In the genomic region with DNA sequence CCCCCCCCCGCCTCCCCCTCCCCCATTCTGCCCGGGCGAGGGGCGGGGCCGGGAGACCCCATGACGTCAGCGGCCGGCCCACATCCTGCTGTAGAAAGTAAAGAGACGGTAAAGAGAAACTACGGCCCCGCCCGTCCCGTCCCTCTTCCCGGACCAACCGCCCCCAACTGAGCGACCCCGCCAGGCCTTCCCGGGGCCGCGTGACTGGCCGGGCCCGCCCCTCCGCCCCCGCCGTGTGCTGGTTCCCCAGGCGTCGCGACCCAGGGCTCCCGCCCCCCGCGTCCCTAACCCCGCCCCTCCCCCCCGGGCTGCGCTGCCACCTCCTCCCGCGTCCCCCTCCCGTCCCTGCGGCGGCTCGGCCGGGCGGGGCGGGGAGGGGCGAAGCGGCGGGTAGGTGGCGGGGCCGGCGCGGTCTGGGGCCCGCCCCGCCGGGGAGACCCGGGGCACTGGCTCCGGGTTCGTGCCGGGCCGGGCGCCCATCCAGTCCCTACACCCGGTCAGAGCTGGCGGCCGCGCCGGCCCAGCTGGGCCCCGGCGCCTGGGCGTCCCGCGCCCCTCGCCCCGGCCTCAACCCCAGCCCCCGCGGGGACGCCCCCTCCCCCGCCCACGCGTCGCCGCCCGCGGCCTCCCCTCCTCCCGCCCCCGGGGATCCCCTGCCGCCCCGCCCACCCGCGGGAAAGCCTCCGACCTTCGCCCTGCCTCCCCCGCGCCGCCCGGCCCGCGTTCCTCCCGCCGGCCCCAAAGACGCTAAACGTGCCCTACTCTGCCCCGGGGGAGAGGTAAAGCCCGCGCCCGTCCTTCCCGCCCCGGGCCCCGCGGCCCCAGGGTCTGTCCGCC, we compare ENCODE assay signal across 1 cellular context.
TF ChIP-seq lines count a peak whose summit lies in the region.

No MANE protein-coding gene starts in this region.

TF ChIP-seq in HepG2, 621 proteins besides CTCF, POLR2A, EP300 and RAD21 (continued from another document and continues in another):
- peak; percentile 8; the same call in 1 of the 2 replicates for TF ChIP-seq ZNF503 (CRISPR knock-in tag; IDR thresholded peaks at IDR 0.05)
- no peak for TF ChIP-seq HCFC1 (IDR thresholded peaks at IDR 0.05; ENCODE audit: low read depth, low read length)
- TF ChIP-seq ZFP82 (CRISPR knock-in tag; IDR thresholded peaks at IDR 0.05; ENCODE audit: borderline replicate concordance), result no peak
- no peak for TF ChIP-seq SMAD1 (CRISPR knock-in tag; IDR thresholded peaks at IDR 0.05; ENCODE audit: borderline replicate concordance, low read depth)
- TF ChIP-seq ZNF614 (CRISPR knock-in tag; IDR thresholded peaks at IDR 0.05; ENCODE audit: borderline replicate concordance), result no peak
- no peak for TF ChIP-seq ZKSCAN8 (CRISPR knock-in tag; IDR thresholded peaks at IDR 0.05; ENCODE audit: borderline replicate concordance)
- no peak for TF ChIP-seq KLF6 (CRISPR knock-in tag; IDR thresholded peaks at IDR 0.05)
- TF ChIP-seq MAZ (IDR thresholded peaks at IDR 0.05; ENCODE audit: borderline replicate concordance, low read depth, low read length), result peak; percentile 78
- TF ChIP-seq MAZ (CRISPR knock-in tag; IDR thresholded peaks at IDR 0.05; ENCODE audit: low read depth), result peak; percentile 37; the same call in 1 of the 2 replicates
- no peak for TF ChIP-seq ZSCAN29 (CRISPR knock-in tag; conservative IDR thresholded peaks at IDR 0.05)
- no peak for TF ChIP-seq ZNF598 (CRISPR knock-in tag; IDR thresholded peaks at IDR 0.05; ENCODE audit: borderline replicate concordance)
- TF ChIP-seq NAIF1 (CRISPR knock-in tag; IDR thresholded peaks at IDR 0.05; ENCODE audit: borderline replicate concordance), result no peak
- no peak for TF ChIP-seq PRMT3 (CRISPR knock-in tag; IDR thresholded peaks at IDR 0.05; ENCODE audit: borderline replicate concordance, low read depth)
- TF ChIP-seq SMAD3 (CRISPR knock-in tag; IDR thresholded peaks at IDR 0.05), result no peak
- TF ChIP-seq HOMEZ (CRISPR knock-in tag; IDR thresholded peaks at IDR 0.05; ENCODE audit: low read depth), result no peak
- TF ChIP-seq, protein P1, sequence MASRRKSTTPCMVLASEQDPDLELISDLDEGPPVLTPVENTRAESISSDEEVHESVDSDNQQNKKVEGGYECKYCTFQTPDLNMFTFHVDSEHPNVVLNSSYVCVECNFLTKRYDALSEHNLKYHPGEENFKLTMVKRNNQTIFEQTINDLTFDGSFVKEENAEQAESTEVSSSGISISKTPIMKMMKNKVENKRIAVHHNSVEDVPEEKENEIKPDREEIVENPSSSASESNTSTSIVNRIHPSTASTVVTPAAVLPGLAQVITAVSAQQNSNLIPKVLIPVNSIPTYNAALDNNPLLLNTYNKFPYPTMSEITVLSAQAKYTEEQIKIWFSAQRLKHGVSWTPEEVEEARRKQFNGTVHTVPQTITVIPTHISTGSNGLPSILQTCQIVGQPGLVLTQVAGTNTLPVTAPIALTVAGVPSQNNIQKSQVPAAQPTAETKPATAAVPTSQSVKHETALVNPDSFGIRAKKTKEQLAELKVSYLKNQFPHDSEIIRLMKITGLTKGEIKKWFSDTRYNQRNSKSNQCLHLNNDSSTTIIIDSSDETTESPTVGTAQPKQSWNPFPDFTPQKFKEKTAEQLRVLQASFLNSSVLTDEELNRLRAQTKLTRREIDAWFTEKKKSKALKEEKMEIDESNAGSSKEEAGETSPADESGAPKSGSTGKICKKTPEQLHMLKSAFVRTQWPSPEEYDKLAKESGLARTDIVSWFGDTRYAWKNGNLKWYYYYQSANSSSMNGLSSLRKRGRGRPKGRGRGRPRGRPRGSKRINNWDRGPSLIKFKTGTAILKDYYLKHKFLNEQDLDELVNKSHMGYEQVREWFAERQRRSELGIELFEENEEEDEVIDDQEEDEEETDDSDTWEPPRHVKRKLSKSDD (CRISPR knock-in tag; IDR thresholded peaks at IDR 0.05; ENCODE audit: low read depth), result no peak
- TF ChIP-seq AHDC1 (CRISPR knock-in tag; IDR thresholded peaks at IDR 0.05; ENCODE audit: borderline replicate concordance), result no peak
- no peak for TF ChIP-seq KLF15 (CRISPR knock-in tag; IDR thresholded peaks at IDR 0.05; ENCODE audit: borderline replicate concordance)
- TF ChIP-seq NR2F6 (IDR thresholded peaks at IDR 0.05), result no peak; the same call in 1 of the 2 replicates
- no peak; the same call in 1 of the 2 replicates for TF ChIP-seq NR2F6 (CRISPR knock-in tag; IDR thresholded peaks at IDR 0.05)
- TF ChIP-seq, protein P2, sequence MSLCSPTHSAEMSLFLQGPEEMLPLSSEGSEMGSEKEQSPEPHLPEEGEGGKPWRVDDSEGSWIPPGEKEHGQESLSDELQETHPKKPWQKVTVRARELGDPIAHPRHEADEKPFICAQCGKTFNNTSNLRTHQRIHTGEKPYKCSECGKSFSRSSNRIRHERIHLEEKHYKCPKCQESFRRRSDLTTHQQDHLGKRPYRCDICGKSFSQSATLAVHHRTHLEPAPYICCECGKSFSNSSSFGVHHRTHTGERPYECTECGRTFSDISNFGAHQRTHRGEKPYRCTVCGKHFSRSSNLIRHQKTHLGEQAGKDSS (CRISPR knock-in tag; IDR thresholded peaks at IDR 0.05; ENCODE audit: borderline replicate concordance, low read depth), result no peak
- TF ChIP-seq, protein P3, sequence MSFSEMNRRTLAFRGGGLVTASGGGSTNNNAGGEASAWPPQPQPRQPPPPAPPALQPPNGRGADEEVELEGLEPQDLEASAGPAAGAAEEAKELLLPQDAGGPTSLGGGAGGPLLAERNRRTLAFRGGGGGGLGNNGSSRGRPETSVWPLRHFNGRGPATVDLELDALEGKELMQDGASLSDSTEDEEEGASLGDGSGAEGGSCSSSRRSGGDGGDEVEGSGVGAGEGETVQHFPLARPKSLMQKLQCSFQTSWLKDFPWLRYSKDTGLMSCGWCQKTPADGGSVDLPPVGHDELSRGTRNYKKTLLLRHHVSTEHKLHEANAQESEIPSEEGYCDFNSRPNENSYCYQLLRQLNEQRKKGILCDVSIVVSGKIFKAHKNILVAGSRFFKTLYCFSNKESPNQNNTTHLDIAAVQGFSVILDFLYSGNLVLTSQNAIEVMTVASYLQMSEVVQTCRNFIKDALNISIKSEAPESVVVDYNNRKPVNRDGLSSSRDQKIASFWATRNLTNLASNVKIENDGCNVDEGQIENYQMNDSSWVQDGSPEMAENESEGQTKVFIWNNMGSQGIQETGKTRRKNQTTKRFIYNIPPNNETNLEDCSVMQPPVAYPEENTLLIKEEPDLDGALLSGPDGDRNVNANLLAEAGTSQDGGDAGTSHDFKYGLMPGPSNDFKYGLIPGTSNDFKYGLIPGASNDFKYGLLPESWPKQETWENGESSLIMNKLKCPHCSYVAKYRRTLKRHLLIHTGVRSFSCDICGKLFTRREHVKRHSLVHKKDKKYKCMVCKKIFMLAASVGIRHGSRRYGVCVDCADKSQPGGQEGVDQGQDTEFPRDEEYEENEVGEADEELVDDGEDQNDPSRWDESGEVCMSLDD (CRISPR knock-in tag; IDR thresholded peaks at IDR 0.05; ENCODE audit: borderline replicate concordance), result no peak
- TF ChIP-seq ARNT2 (CRISPR knock-in tag; IDR thresholded peaks at IDR 0.05; ENCODE audit: low read depth), result 0 out of 2 replicates have a peak, but pooled peaks have one; percentile 22
- no peak for TF ChIP-seq ZNF224 (CRISPR knock-in tag; IDR thresholded peaks at IDR 0.05)
- TF ChIP-seq ZNF737 (CRISPR knock-in tag; IDR thresholded peaks at IDR 0.05; ENCODE audit: borderline replicate concordance), result no peak
- TF ChIP-seq ZNF746 (CRISPR knock-in tag; IDR thresholded peaks at IDR 0.05), result no peak; the same call in none of the 2 replicates
- TF ChIP-seq KMT2B (CRISPR knock-in tag; IDR thresholded peaks at IDR 0.05), result peak; percentile 74; the same call in 1 of the 2 replicates
- TF ChIP-seq ZNF317 (CRISPR knock-in tag; IDR thresholded peaks at IDR 0.05), result no peak
- no peak for TF ChIP-seq MATR3 (CRISPR knock-in tag; IDR thresholded peaks at IDR 0.05)
- TF ChIP-seq ZNF230 (CRISPR knock-in tag; IDR thresholded peaks at IDR 0.05), result no peak
- no peak for TF ChIP-seq MIER3 (CRISPR knock-in tag; IDR thresholded peaks at IDR 0.05; ENCODE audit: borderline replicate concordance)
- no peak for TF ChIP-seq ZBTB3 (CRISPR knock-in tag; IDR thresholded peaks at IDR 0.05; ENCODE audit: borderline replicate concordance, low read depth)
- TF ChIP-seq ZNF251 (CRISPR knock-in tag; IDR thresholded peaks at IDR 0.05), result no peak
- TF ChIP-seq ZFAT (CRISPR knock-in tag; conservative IDR thresholded peaks at IDR 0.05), result no peak
- no peak for TF ChIP-seq ZFP62 (CRISPR knock-in tag; IDR thresholded peaks at IDR 0.05)
- TF ChIP-seq FOXO1 (CRISPR knock-in tag; IDR thresholded peaks at IDR 0.05), result no peak; the same call in 1 of the 2 replicates
- no peak for TF ChIP-seq ZFP36L2 (CRISPR knock-in tag; IDR thresholded peaks at IDR 0.05)
- no peak for TF ChIP-seq ZNF3 (CRISPR knock-in tag; IDR thresholded peaks at IDR 0.05)
- 0 out of 2 replicates have a peak, but pooled peaks have one; percentile 6 for TF ChIP-seq ARHGAP35 (CRISPR knock-in tag; IDR thresholded peaks at IDR 0.05; ENCODE audit: borderline replicate concordance)
- TF ChIP-seq ZNF558 (CRISPR knock-in tag; IDR thresholded peaks at IDR 0.05; ENCODE audit: borderline replicate concordance), result no peak
- TF ChIP-seq MTERF4 (CRISPR knock-in tag; IDR thresholded peaks at IDR 0.05), result no peak
- TF ChIP-seq SNAPC2 (CRISPR knock-in tag; IDR thresholded peaks at IDR 0.05), result no peak
- TF ChIP-seq ZNF44 (CRISPR knock-in tag; IDR thresholded peaks at IDR 0.05), result no peak
- TF ChIP-seq ZBTB37 (CRISPR knock-in tag; IDR thresholded peaks at IDR 0.05), result no peak
